ENCODE assay signal across 8 cellular contexts in the genomic region with DNA sequence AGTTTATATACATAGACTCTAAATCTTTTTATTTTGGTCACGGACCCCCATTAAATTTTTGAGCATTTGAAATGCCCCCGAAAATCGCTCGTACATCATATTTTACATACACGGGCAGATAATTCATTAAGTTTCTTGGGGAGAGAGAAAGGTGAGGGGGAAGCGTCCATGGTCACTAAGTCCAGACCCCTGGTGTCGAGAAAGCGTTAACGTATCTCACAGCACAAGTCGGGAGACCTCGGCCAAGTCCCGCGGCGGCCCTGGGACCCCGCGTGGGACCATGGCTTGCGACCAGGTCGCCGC. TPM values are rescaled to one million over a fixed set of nuclear protein-coding genes. Genes with fewer than 3 reads are reported as not detected.
DNase-seq lines count a peak whose midpoint lies in the region; ATAC-seq and TF ChIP-seq lines count a peak whose summit lies in the region.

No MANE protein-coding gene starts in this region.

- intact Hi-C loops in CD4-positive, alpha-beta T cell (cut with DNase I, micrococcal nuclease), result loop anchor here (2.0 to 10.0 kb wide), 12 partner anchors 14 to 890 kb away; a partner anchor contains a TSS
- intact Hi-C loops in dorsolateral prefrontal cortex (cut with DNase I), result loop anchor here (2.0 to 10.0 kb wide), 5 partner anchors 45 to 698 kb away; a partner anchor contains a TSS

- peak overlapping the region; percentile 88 for H3K27ac Mint-ChIP-seq in CD4-positive, alpha-beta T cell
- peak overlapping the region; percentile 63 for H3K27ac Mint-ChIP-seq in neural crest cell (ENCODE audit: unreplicated experiment)

- peak overlapping the region; percentile 90 for H2AFZ ChIP-seq in Loucy (ENCODE audit: low read length)

- no peaks in the 10 kb centered on the region for H3K36me3 ChIP-seq in Loucy (ENCODE audit: insufficient read depth, low read length)

- H3K9me3 ChIP-seq in CD4-positive, alpha-beta T cell (ENCODE audit: control insufficient read depth, low read length), result no peaks in the 10 kb centered on the region
- no peaks in the 10 kb centered on the region for H3K9me3 ChIP-seq in Loucy (ENCODE audit: insufficient read depth, low read depth, low read length)

- peaks cover 49% of the 10 kb centered on the region for H3K4me1 ChIP-seq in Loucy (ENCODE audit: insufficient read depth, low read length, poor library complexity, severe bottlenecking)

- H3K4me3 ChIP-seq in Loucy (ENCODE audit: low read length, poor library complexity, severe bottlenecking), result peak overlapping the region; percentile 81
- H3K4me3 ChIP-seq in dorsolateral prefrontal cortex, result peak overlapping the region; percentile 53 to 99 (median 90)

- DNase-seq in CD4-positive, alpha-beta T cell, result no peak
- DNase-seq in dorsolateral prefrontal cortex (no peak), neural crest cell (ENCODE audit: low read depth, low spot score) (no peak), NCI-H1092 (lab: John Stamatoyannopoulos, UW) (no peak), G401 (ENCODE audit: low spot score) (no peak), NCI-H774 (lab: John Stamatoyannopoulos, UW) (no peak), NCI-H1092 treated with DMSO at 0.1 percent for 48 hours (lab: John Stamatoyannopoulos, UW) (no peak)

- H4K20me1 ChIP-seq in Loucy (ENCODE audit: insufficient read depth, low read length, poor library complexity, severe bottlenecking), result peaks cover 45% of the 10 kb centered on the region

- peak overlapping the region; percentile 98 for H3K9ac ChIP-seq in Loucy (ENCODE audit: low read depth, low read length, poor library complexity, severe bottlenecking)

- H3F3A ChIP-seq in Loucy (ENCODE audit: low read depth), result no peaks in the 10 kb centered on the region

- POLR2A ChIA-PET in CD4-positive, alpha-beta T cell (lab: Charles Lee), result interaction anchor here (1.0 to 3.6 kb wide), 14 partner anchors 13 to 701 kb away, joined by 3 to 50 read pairs (median 8); a partner anchor contains a TSS

- no peak for TF ChIP-seq CTCF in CD4-positive, alpha-beta T cell (IDR thresholded peaks at IDR 0.05)
- TF ChIP-seq CTCF in Loucy (conservative IDR thresholded peaks at IDR 0.05; ENCODE audit: low read length), result peak; percentile 26
- peak in 8 of 56 donors; percentile 4 to 19 (median 11) for TF ChIP-seq CTCF in dorsolateral prefrontal cortex (IDR thresholded peaks at IDR 0.05 in 54 of 56, conservative IDR thresholded peaks at IDR 0.05 in 2 of 56; ENCODE audit: low read depth in 1 of 56, partially characterized antibody in 56 of 56)
- TF ChIP-seq CTCF in neural crest cell (conservative IDR thresholded peaks at IDR 0.05), result peak; percentile 51

- in situ Hi-C loops in G401 (cut with HindIII; ENCODE audit: low sequenced_read_pairs), result no loop called here

- ATAC-seq in CD4-positive, alpha-beta T cell (ENCODE audit: poor library complexity), result no peak

- peak overlapping the region; percentile 92 for H3K27ac ChIP-seq in CD4-positive, alpha-beta T cell (ENCODE audit: low read depth, low read length)
- peak overlapping the region in 57 of 59 donors; percentile 82 to 99 (median 95) for H3K27ac ChIP-seq in dorsolateral prefrontal cortex

- H3K36me3 Mint-ChIP-seq in CD4-positive, alpha-beta T cell (ENCODE audit: low read depth), result peaks cover 18% of the 10 kb centered on the region
- H3K36me3 Mint-ChIP-seq in neural crest cell (ENCODE audit: low read depth), result no peaks in the 10 kb centered on the region

- H3K4me1 Mint-ChIP-seq in CD4-positive, alpha-beta T cell (ENCODE audit: low read depth), result peaks cover 47% of the 10 kb centered on the region
- peaks cover 25% of the 10 kb centered on the region for H3K4me1 Mint-ChIP-seq in neural crest cell

- H3K4me3 Mint-ChIP-seq in CD4-positive, alpha-beta T cell, result peak overlapping the region; percentile 99
- H3K4me3 Mint-ChIP-seq in neural crest cell, result peak overlapping the region; percentile 95

- H3K27me3 ChIP-seq in CD4-positive, alpha-beta T cell (ENCODE audit: control insufficient read depth, insufficient read depth, low read length), result no peaks in the 10 kb centered on the region
- no peaks in the 10 kb centered on the region for H3K27me3 ChIP-seq in Loucy (ENCODE audit: insufficient read depth, low read length, poor library complexity, severe bottlenecking)
- H3K27me3 ChIP-seq in dorsolateral prefrontal cortex, result no peaks in the 10 kb centered on the region

- no peaks in the 10 kb centered on the region for H3K9me2 ChIP-seq in Loucy (replicated peaks; ENCODE audit: low read depth, low read length)

- peak overlapping the region; percentile 92 for H3K4me2 ChIP-seq in Loucy (ENCODE audit: low read depth, low read length, poor library complexity, severe bottlenecking)

- H3K27me3 Mint-ChIP-seq in CD4-positive, alpha-beta T cell, result no peaks in the 10 kb centered on the region
- peaks cover 10% of the 10 kb centered on the region for H3K27me3 Mint-ChIP-seq in neural crest cell (ENCODE audit: low read depth)

- no peaks in the 10 kb centered on the region for H3K9me3 Mint-ChIP-seq in CD4-positive, alpha-beta T cell
- no peaks in the 10 kb centered on the region for H3K9me3 Mint-ChIP-seq in neural crest cell

- H3K79me2 ChIP-seq in Loucy (ENCODE audit: insufficient read depth, low read length), result peaks cover 53% of the 10 kb centered on the region

- CTCF ChIA-PET in CD4-positive, alpha-beta T cell (lab: Charles Lee), result interaction anchor here (0.6 to 1.6 kb wide), 6 partner anchors 11 to 220 kb away, joined by 3 to 7 read pairs (median 3); a partner anchor contains a TSS

RNA-seq across cellular contexts. Expression of a gene that starts 0.8 kb away (rescaled TPM):
- 100 to 1,000 TPM in 1 of 2 experiments, 10 to 100 TPM in 1; 100.0 to 110 TPM for total RNA-seq in CD4-positive, alpha-beta T cell
- total RNA-seq in dorsolateral prefrontal cortex (10 to 100 TPM; 17.5 to 75.7 (median 38.8) TPM), neural crest cell (42.5 and 46.8 TPM in 2 replicates)
- 29.7 and 39.9 TPM in 2 replicates for total RNA-seq in G401 (2014; rRNA removed; shearing (Covaris generic))

RNA-seq across cellular contexts. Expression of a gene that starts 47.3 kb away (rescaled TPM):
- total RNA-seq in CD4-positive, alpha-beta T cell, result 1 to 10 TPM; 3.8 to 4.9 TPM
- 10 to 100 TPM; 20.7 to 71.5 (median 37.1) TPM for total RNA-seq in dorsolateral prefrontal cortex
- 20.9 and 23.5 TPM in 2 replicates for total RNA-seq in neural crest cell
- 35.1 and 61.3 TPM in 2 replicates for total RNA-seq in G401 (2014; rRNA removed; shearing (Covaris generic))
